In genomic region chr1:87851490-87851889, GRCh38 we compare ENCODE assay signal across 9 cellular contexts.
"Had no signal": no experiment of that assay in that cellular context is flagged by ENCODE, and none has a peak within 500 bp of the region (broad histone marks: within the 10 kb centered on the region; RNA-seq: fewer than 3 reads in every experiment).

No MANE protein-coding gene starts in this region.

- ATAC-seq: GM23338, HCT116 had no signal

- DNase-seq: GM23248, GOT3, H7, H9, HCEC 1CT, HFFc6 had no signal

- H3K36me3 ChIP-seq: HAP-1 had no signal

- H3K27ac ChIP-seq: GM23248 had no signal

- H3K4me3 ChIP-seq: GM23248, GM23338, HAP-1 had no signal

- H3K4me1 ChIP-seq: HAP-1 had no signal

- H3K9me3 ChIP-seq: HAP-1 had no signal
